Comparison of ENCODE assay signal across 8 cellular contexts in genomic region chr15:61871926-61872522, GRCh38.
DNase-seq lines count a peak whose midpoint lies in the region; ATAC-seq and TF ChIP-seq lines count a peak whose summit lies in the region.

No MANE protein-coding gene starts in this region.

- H3K27me3 ChIP-seq in endodermal cell (ENCODE audit: control insufficient read depth, insufficient read depth, low read length, poor library complexity, severe bottlenecking) = no peaks in the 10 kb centered on the region
- no peaks in the 10 kb centered on the region for H3K27me3 ChIP-seq in stomach

- 89% methylated on average over 1 of the region's 1 CpG; no CpG with 5 or more reads in 1 of the 2 experiments for WGBS in endodermal cell (ENCODE audit: insufficient coverage in 1 of 2, insufficient read length in 1 of 2), 2 experiments
- WGBS in stomach, 5 donors = 92 to 100% (median 97%) methylated on average over 1 of the region's 1 CpG

- ATAC-seq in activated CD8-positive, alpha-beta T cell treated with anti-CD3 and anti-CD28 coated beads for 36 hours = no peak
- ATAC-seq in activated CD8-positive, alpha-beta T cell treated with anti-CD3 and anti-CD28 coated beads, Interleukin-2, amount 10 ng/mL, durations not matched to agents 7 days and 5 days = no peak
- no peak for ATAC-seq in GM21526 (IDR thresholded peaks at IDR 0.05; ENCODE audit: low FRiP score, unreplicated experiment)

- no peak overlapping the region for H3K27ac ChIP-seq in endodermal cell (ENCODE audit: low read depth, low read length)
- H3K27ac ChIP-seq in stomach = no peak overlapping the region

- H3K27me3 Mint-ChIP-seq in activated CD8-positive, alpha-beta T cell treated with anti-CD3 and anti-CD28 coated beads for 36 hours = no peaks in the 10 kb centered on the region
- no peaks in the 10 kb centered on the region for H3K27me3 Mint-ChIP-seq in activated CD8-positive, alpha-beta T cell treated with anti-CD3 and anti-CD28 coated beads, Interleukin-2, amount 10 ng/mL, durations not matched to agents 7 days and 5 days (ENCODE audit: low read depth)
- H3K27me3 Mint-ChIP-seq in endodermal cell (ENCODE audit: insufficient read depth) = no peaks in the 10 kb centered on the region

- no peak overlapping the region for H3K4me3 Mint-ChIP-seq in activated CD8-positive, alpha-beta T cell treated with anti-CD3 and anti-CD28 coated beads for 36 hours
- H3K4me3 Mint-ChIP-seq in activated CD8-positive, alpha-beta T cell treated with anti-CD3 and anti-CD28 coated beads, Interleukin-2, amount 10 ng/mL, durations not matched to agents 7 days and 5 days = no peak overlapping the region
- no peak overlapping the region for H3K4me3 Mint-ChIP-seq in endodermal cell

- CTCF ChIA-PET in activated CD8-positive, alpha-beta T cell treated with anti-CD3 and anti-CD28 coated beads for 36 hours (lab: Charles Lee) = interaction anchor here (0.7 to 1.5 kb wide), 4 partner anchors 11 to 435 kb away, joined by 3 to 7 read pairs (median 5); no protein-coding TSS in a partner anchor
- CTCF ChIA-PET in activated CD8-positive, alpha-beta T cell treated with anti-CD3 and anti-CD28 coated beads, Interleukin-2, amount 10 ng/mL, durations not matched to agents 7 days and 5 days (lab: Charles Lee) = interaction anchor here (0.7 to 1.9 kb wide), 4 partner anchors 188 to 382 kb away, joined by 3 to 7 read pairs (median 4); partner anchors contain the start of gene VPS13C

- TF ChIP-seq EP300 in stomach (IDR thresholded peaks at IDR 0.05) = no peak

- POLR2A ChIA-PET in activated CD8-positive, alpha-beta T cell treated with anti-CD3 and anti-CD28 coated beads for 36 hours (lab: Charles Lee) = no interaction called here
- POLR2A ChIA-PET in activated CD8-positive, alpha-beta T cell treated with anti-CD3 and anti-CD28 coated beads, Interleukin-2, amount 10 ng/mL, durations not matched to agents 7 days and 5 days (lab: Charles Lee) = no interaction called here

- H3K36me3 Mint-ChIP-seq in activated CD8-positive, alpha-beta T cell treated with anti-CD3 and anti-CD28 coated beads for 36 hours (ENCODE audit: low read depth) = peaks cover 31% of the 10 kb centered on the region
- peaks cover 40% of the 10 kb centered on the region for H3K36me3 Mint-ChIP-seq in activated CD8-positive, alpha-beta T cell treated with anti-CD3 and anti-CD28 coated beads, Interleukin-2, amount 10 ng/mL, durations not matched to agents 7 days and 5 days (ENCODE audit: low read depth)
- H3K36me3 Mint-ChIP-seq in endodermal cell (ENCODE audit: low read depth) = peaks cover 19% of the 10 kb centered on the region

- no peak overlapping the region for H3K9ac ChIP-seq in endodermal cell (ENCODE audit: extremely low read depth, low read length, poor library complexity, severe bottlenecking)

- no peak for TF ChIP-seq POLR2A in stomach (IDR thresholded peaks at IDR 0.05)

- H3K4me1 Mint-ChIP-seq in activated CD8-positive, alpha-beta T cell treated with anti-CD3 and anti-CD28 coated beads for 36 hours (ENCODE audit: low read depth) = no peaks in the 10 kb centered on the region
- H3K4me1 Mint-ChIP-seq in activated CD8-positive, alpha-beta T cell treated with anti-CD3 and anti-CD28 coated beads, Interleukin-2, amount 10 ng/mL, durations not matched to agents 7 days and 5 days (ENCODE audit: low read depth) = no peaks in the 10 kb centered on the region
- no peaks in the 10 kb centered on the region for H3K4me1 Mint-ChIP-seq in endodermal cell

- H3K9me3 ChIP-seq in endodermal cell (ENCODE audit: control insufficient read depth, low read length) (no peaks in the 10 kb centered on the region), stomach (no peaks in the 10 kb centered on the region)

- H3K27ac Mint-ChIP-seq in activated CD8-positive, alpha-beta T cell treated with anti-CD3 and anti-CD28 coated beads for 36 hours = no peak overlapping the region
- H3K27ac Mint-ChIP-seq in activated CD8-positive, alpha-beta T cell treated with anti-CD3 and anti-CD28 coated beads, Interleukin-2, amount 10 ng/mL, durations not matched to agents 7 days and 5 days = no peak overlapping the region
- no peak overlapping the region for H3K27ac Mint-ChIP-seq in endodermal cell

- no peak overlapping the region for H3K4me3 ChIP-seq in endodermal cell (ENCODE audit: low read length)
- no peak overlapping the region for H3K4me3 ChIP-seq in stomach

- H3K36me3 ChIP-seq in endodermal cell (ENCODE audit: control insufficient read depth, insufficient read depth, low read length) (peaks cover 13% of the 10 kb centered on the region), stomach (peaks cover 5 to 93% (median 92%) of the 10 kb centered on the region in 4 donors)

- H3K4me1 ChIP-seq in endodermal cell (ENCODE audit: control insufficient read depth, insufficient read depth, low read length) = no peaks in the 10 kb centered on the region
- no peaks in the 10 kb centered on the region for H3K4me1 ChIP-seq in stomach

- no peaks in the 10 kb centered on the region for H3K9me3 Mint-ChIP-seq in activated CD8-positive, alpha-beta T cell treated with anti-CD3 and anti-CD28 coated beads for 36 hours
- no peaks in the 10 kb centered on the region for H3K9me3 Mint-ChIP-seq in activated CD8-positive, alpha-beta T cell treated with anti-CD3 and anti-CD28 coated beads, Interleukin-2, amount 10 ng/mL, durations not matched to agents 7 days and 5 days (ENCODE audit: insufficient read depth)
- no peaks in the 10 kb centered on the region for H3K9me3 Mint-ChIP-seq in endodermal cell

- peak; percentile 69 for TF ChIP-seq CTCF in activated CD8-positive, alpha-beta T cell treated with anti-CD3 and anti-CD28 coated beads for 36 hours (IDR thresholded peaks at IDR 0.05)
- TF ChIP-seq CTCF in endodermal cell (conservative IDR thresholded peaks at IDR 0.05) (peak; percentile 82), stomach (IDR thresholded peaks at IDR 0.05) (peak in 3 of 7 experiments; percentile 32 to 51 (median 35))

- intact Hi-C loops in activated CD8-positive, alpha-beta T cell treated with anti-CD3 and anti-CD28 coated beads for 36 hours (cut with micrococcal nuclease) = loop anchor here (5.0 kb wide), 1 partner anchor 200 kb away; no protein-coding TSS in a partner anchor
- intact Hi-C loops in stomach (cut with DNase I; ENCODE audit: low total_unique reads) = no loop called here

- DNase-seq in activated CD8-positive, alpha-beta T cell treated with anti-CD3 and anti-CD28 coated beads for 36 hours = no peak
- no peak for DNase-seq in activated CD8-positive, alpha-beta T cell treated with anti-CD3 and anti-CD28 coated beads, Interleukin-2, amount 10 ng/mL, durations not matched to agents 7 days and 5 days
- peak; percentile 33 for DNase-seq in NCI-H748 (lab: John Stamatoyannopoulos, UW; ENCODE audit: unreplicated experiment)
- no peak for DNase-seq in endodermal cell
- peak; percentile 57 for DNase-seq in renal cortical epithelial cell (ENCODE audit: low read depth)
- DNase-seq in NCI-H187 treated with DMSO at 0.1 percent for 48 hours (lab: John Stamatoyannopoulos, UW) = no peak
- DNase-seq in stomach = no peak

Comparison
In these comparisons a context has a peak if more than half of its experiments do, and no peak if none do; other contexts are left out.
1. DNase-seq: peak in NCI-H748 (single experiment) and renal cortical epithelial cell (single experiment); none in activated CD8-positive, alpha-beta T cell treated with anti-CD3 and anti-CD28 coated beads for 36 hours (single experiment), activated CD8-positive, alpha-beta T cell treated with anti-CD3 and anti-CD28 coated beads, Interleukin-2, amount 10 ng/mL, durations not matched to agents 7 days and 5 days (single experiment), endodermal cell (single experiment), NCI-H187 treated with DMSO at 0.1 percent for 48 hours (single experiment) and stomach (single experiment).